12 cellular contexts compared by ENCODE assay signal in the genomic region with DNA sequence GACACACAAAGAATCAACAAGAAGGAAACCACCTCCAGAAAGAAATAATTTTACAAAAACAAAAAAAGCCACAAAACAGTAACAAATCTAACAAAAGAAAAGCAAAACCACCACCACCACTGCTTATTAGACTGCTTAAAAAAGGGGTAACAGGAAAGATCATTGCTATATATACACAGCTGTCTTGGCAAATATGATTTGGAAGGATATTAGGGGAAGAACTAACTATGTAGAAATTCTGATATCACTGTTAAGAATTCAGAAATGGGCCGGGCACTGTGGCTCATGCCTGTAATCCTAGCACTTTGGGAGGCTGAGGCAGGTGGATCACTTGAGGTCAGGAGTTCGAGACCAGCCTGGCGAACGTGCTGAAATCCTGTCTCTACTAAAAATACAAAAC.
"Had no signal": no experiment of that assay in that cellular context is flagged by ENCODE, and none has a peak within 500 bp of the region (broad histone marks: within the 10 kb centered on the region; RNA-seq: fewer than 3 reads in every experiment).

No MANE protein-coding gene starts in this region.

- H3K9me3 ChIP-seq: adrenal gland, stomach, thoracic aorta had no signal

- ATAC-seq: activated CD4-positive, CD25-positive, alpha-beta regulatory T cell treated with anti-CD3 and anti-CD28 coated beads, Interleukin-2, amount 50 U/mL, for 24 hours had no signal

- H3K27me3 ChIP-seq: adrenal gland, hepatocyte, stomach had no signal

- H3K9me3 Mint-ChIP-seq: activated T-helper 2 cell treated with anti-CD3 and anti-CD28 coated beads, Interferon-gamma antibody, Interleukin-2, Interleukin-4, amounts not matched to agents 10 μg/mL and 5 μg/mL and 100 μg/mL, durations not matched to agents 14 hours and 24 hours and 36 hours; central memory CD8-positive, alpha-beta T cell had no signal

- H3K4me1 Mint-ChIP-seq: central memory CD8-positive, alpha-beta T cell had no signal

- DNase-seq: activated naive CD4-positive, alpha-beta T cell treated with anti-CD3 and anti-CD28 coated beads, Interleukin-2, amount 50 U/mL, for 16 hours; adrenal gland; erythroblast; kidney glomerular epithelial cell; stimulated activated CD4-positive, alpha-beta T cell treated with anti-CD3 and anti-CD28 coated beads, Interleukin-4, amount 100 ng/mL, for 4 hours; stomach had no signal

- H3K27ac Mint-ChIP-seq: activated T-helper 2 cell treated with anti-CD3 and anti-CD28 coated beads, Interferon-gamma antibody, Interleukin-2, Interleukin-4, amounts not matched to agents 10 μg/mL and 5 μg/mL and 100 μg/mL, durations not matched to agents 14 hours and 24 hours and 36 hours had no signal

- H3K36me3 ChIP-seq: adrenal gland, thoracic aorta had no signal

- H3K4me3 ChIP-seq: adrenal gland, hepatocyte, skin epidermis, stomach, thoracic aorta had no signal

- H3K4me3 Mint-ChIP-seq: central memory CD8-positive, alpha-beta T cell had no signal

- H3K27ac ChIP-seq: adrenal gland, hepatocyte, skin epidermis, stomach, thoracic aorta had no signal
